Comparison of ENCODE assay signal across 12 cellular contexts in the genomic region with DNA sequence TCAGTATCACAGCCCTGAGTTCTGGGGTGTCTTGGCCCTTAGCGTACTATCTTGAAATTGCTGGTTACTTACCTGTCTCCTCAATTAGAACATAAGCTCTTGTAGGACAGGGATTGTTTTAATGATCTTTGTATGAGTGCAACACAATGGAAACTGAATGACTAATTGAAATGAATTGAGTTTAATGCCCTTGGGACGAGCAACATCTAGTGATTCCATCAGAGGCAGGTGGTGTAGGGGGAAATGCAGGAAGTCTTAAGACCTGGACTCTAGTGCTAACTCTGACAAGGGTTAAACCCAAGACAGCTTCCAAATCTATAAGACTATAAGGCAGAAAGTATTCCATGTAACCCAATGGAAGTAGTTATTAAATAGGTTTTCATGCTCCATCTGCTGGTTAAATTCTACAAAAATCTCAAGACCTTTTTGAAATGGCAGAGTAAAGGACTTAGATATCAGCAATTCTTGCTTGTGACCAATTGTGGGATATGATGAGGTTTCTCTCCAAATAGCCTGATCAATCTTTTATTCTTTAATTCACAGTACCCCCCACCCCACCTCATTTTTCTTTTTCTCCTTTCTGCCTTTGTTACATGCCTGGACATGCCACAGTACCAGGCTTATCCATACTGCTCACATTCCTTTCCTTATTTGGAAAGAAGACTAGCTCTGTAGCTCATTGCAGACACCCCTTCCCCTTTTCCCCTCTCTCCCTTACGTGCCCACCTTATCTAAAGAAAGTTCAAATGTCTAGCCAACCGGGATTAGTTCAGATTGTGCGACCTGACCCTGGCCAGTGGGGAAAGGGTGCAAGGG.
DNase-seq lines count a peak whose midpoint lies in the region; ATAC-seq and TF ChIP-seq lines count a peak whose summit lies in the region.
"Had no signal": no experiment of that assay in that cellular context is flagged by ENCODE, and none has a peak within 500 bp of the region (broad histone marks: within the 10 kb centered on the region; RNA-seq: fewer than 3 reads in every experiment).

No MANE protein-coding gene starts in this region.

- H3K4me3 ChIP-seq in SK-N-SH (ENCODE audit: low read depth in 2 of 2, low read length in 1 of 2), result no peak overlapping the region
- no peak overlapping the region for H3K4me3 ChIP-seq in fibroblast of pulmonary artery (replicated peaks; ENCODE audit: low read depth, low read length)
- H3K4me3 ChIP-seq in skeletal muscle cell (ENCODE audit: low read depth, low read length), result no peak overlapping the region
- H3K4me3 ChIP-seq: esophagus muscularis mucosa, left ventricle myocardium inferior had no signal

- no peak overlapping the region for H3K9ac ChIP-seq in SK-N-SH

- H2AFZ ChIP-seq in SK-N-SH (ENCODE audit: low read depth), result peak overlapping the region; percentile 84

- no peak overlapping the region for H3K4me2 ChIP-seq in SK-N-SH

- POLR2A ChIA-PET in SK-N-SH (lab: Yijun Ruan, JAX), result no interaction called here

- H3K9me3 ChIP-seq in SK-N-SH, result no peaks in the 10 kb centered on the region
- H3K9me3 ChIP-seq: esophagus muscularis mucosa, left ventricle myocardium inferior had no signal

- TF ChIP-seq EP300 in SK-N-SH (IDR thresholded peaks at IDR 0.05; ENCODE audit: borderline replicate concordance in 1 of 2, low read depth in 1 of 2, low read length in 1 of 2), result no peak

- H3K4me1 ChIP-seq in SK-N-SH (ENCODE audit: control insufficient read depth in 1 of 2, insufficient read depth in 2 of 2, low read depth in 1 of 2, low read length in 1 of 2), result peaks cover 2 to 17% of the 10 kb centered on the region in 2 experiments; a peak in 3 of 4 replicates
- H3K4me1 ChIP-seq: esophagus muscularis mucosa, left ventricle myocardium inferior had no signal

- TF ChIP-seq CTCF in SK-N-SH (IDR thresholded peaks at IDR 0.05) (peak; percentile 61), fibroblast of pulmonary artery (IDR thresholded peaks at IDR 0.05; ENCODE audit: low read length, missing control alignments) (no peak)

- no peaks in the 10 kb centered on the region for H3K36me3 ChIP-seq in SK-N-SH (replicated peaks in 1 of 2; ENCODE audit: control insufficient read depth in 1 of 2, insufficient read depth in 2 of 2, low read length in 1 of 2)
- H3K36me3 ChIP-seq: esophagus muscularis mucosa, left ventricle myocardium inferior had no signal

- CTCF ChIA-PET in SK-N-SH (lab: Yijun Ruan, JAX), result interaction anchor here (3.0 kb wide), 1 partner anchor 342 kb away, joined by 12 read pairs; a partner anchor contains a TSS

- H3K79me2 ChIP-seq in SK-N-SH (ENCODE audit: insufficient read depth), result no peaks in the 10 kb centered on the region

- H3K27ac ChIP-seq in SK-N-SH (ENCODE audit: low read depth in 2 of 2, low read length in 1 of 2), result peak overlapping the region in 1 of 2 experiments; percentile 50; a peak in 2 of 4 replicates
- H3K27ac ChIP-seq: esophagus muscularis mucosa, left ventricle myocardium inferior had no signal

- peak; percentile 62 for TF ChIP-seq RAD21 in SK-N-SH (IDR thresholded peaks at IDR 0.05; ENCODE audit: low read length)

- H3F3A ChIP-seq in SK-N-SH (replicated peaks; ENCODE audit: insufficient read depth), result no peaks in the 10 kb centered on the region

- no peak for ATAC-seq in GM18520 (IDR thresholded peaks at IDR 0.05; ENCODE audit: unreplicated experiment)
- ATAC-seq: T-helper 17 cell had no signal

- 75% methylated on average over 4 of the region's 5 CpGs for WGBS in SK-N-SH (ENCODE audit: low lambda C conversion rate)

- no peaks in the 10 kb centered on the region for H3K9me2 ChIP-seq in SK-N-SH

- no peaks in the 10 kb centered on the region for H4K20me1 ChIP-seq in SK-N-SH (ENCODE audit: insufficient read depth)

- no peaks in the 10 kb centered on the region for H3K27me3 ChIP-seq in SK-N-SH (ENCODE audit: insufficient read depth)
- H3K27me3 ChIP-seq: esophagus muscularis mucosa had no signal

- peak; percentile 11 for DNase-seq in NCI-H748 (lab: John Stamatoyannopoulos, UW; ENCODE audit: unreplicated experiment)
- no peak for DNase-seq in NCI-H748 treated with DMSO at 0.1 percent for 48 hours (lab: John Stamatoyannopoulos, UW)
- DNase-seq in SK-N-SH, result no peak
- DNase-seq in fibroblast of pulmonary artery (ENCODE audit: low read depth), result peak; percentile 35
- peak; percentile 13 for DNase-seq in skeletal muscle cell (ENCODE audit: low read depth)
- no peak for DNase-seq in cortex of kidney (lab: John Stamatoyannopoulos, UW)
- no peak for DNase-seq in stimulated activated CD4-positive, alpha-beta T cell treated with anti-CD3 and anti-CD28 coated beads, Interleukin-2, amount 100 ng/mL, for 24 hours
- DNase-seq: left ventricle myocardium inferior, MV-4-11, T-helper 17 cell had no signal

TF ChIP-seq in SK-N-SH, 30 proteins besides CTCF, POLR2A, EP300 and RAD21:
- TF ChIP-seq MXI1 (IDR thresholded peaks at IDR 0.05; ENCODE audit: low read depth, low read length) (no peak), SMC3 (IDR thresholded peaks at IDR 0.05; ENCODE audit: low read depth, low read length) (peak; percentile 54)

Comparison
In these comparisons a context has a peak if more than half of its experiments do, and no peak if none do; other contexts are left out.
1. DNase-seq: peak in NCI-H748 (single experiment), fibroblast of pulmonary artery (single experiment) and skeletal muscle cell (single experiment); none in NCI-H748 treated with DMSO at 0.1 percent for 48 hours (single experiment), SK-N-SH (single experiment), cortex of kidney (single experiment) and stimulated activated CD4-positive, alpha-beta T cell treated with anti-CD3 and anti-CD28 coated beads, Interleukin-2, amount 100 ng/mL, for 24 hours (0 of 2).